Comparison of ENCODE assay signal across 8 cellular contexts in the genomic region with DNA sequence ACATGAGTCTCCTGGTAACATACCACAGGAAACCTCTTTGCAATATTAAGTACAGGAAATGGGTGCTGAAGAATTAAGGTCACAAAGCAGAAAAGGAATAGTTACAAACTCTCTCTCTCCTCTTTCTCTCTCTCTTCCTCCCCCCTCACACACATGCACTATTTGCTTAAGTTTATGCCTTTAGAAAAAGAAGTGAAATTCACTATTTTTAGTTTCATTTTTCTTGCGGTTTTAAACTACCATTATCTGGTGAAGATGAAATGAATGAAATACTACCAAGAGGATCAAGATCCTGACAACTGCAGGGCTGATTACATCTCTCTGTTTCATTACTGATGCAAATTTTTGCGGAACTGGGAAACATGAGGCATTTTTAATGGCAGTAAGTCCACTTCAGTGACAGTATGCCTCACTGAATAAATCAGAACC.
DNase-seq lines count a peak whose midpoint lies in the region; ATAC-seq and TF ChIP-seq lines count a peak whose summit lies in the region.

No MANE protein-coding gene starts in this region.

- peaks cover 10% of the 10 kb centered on the region for H3K4me1 Mint-ChIP-seq in T-helper 2 cell treated with Interferon-gamma antibody and Interleukin-4, amounts not matched to agents 5 μg/mL and 100 μg/mL, for 36 hours (ENCODE audit: low read depth)

- H3K27ac ChIP-seq in upper lobe of right lung: no peak overlapping the region

- no peak for TF ChIP-seq CTCF in upper lobe of right lung (IDR thresholded peaks at IDR 0.05)

- no peaks in the 10 kb centered on the region for H3K36me3 Mint-ChIP-seq in T-helper 2 cell treated with Interferon-gamma antibody and Interleukin-4, amounts not matched to agents 5 μg/mL and 100 μg/mL, for 36 hours (ENCODE audit: low read depth)

- peak overlapping the region; percentile 51 for H3K4me3 Mint-ChIP-seq in T-helper 2 cell treated with Interferon-gamma antibody and Interleukin-4, amounts not matched to agents 5 μg/mL and 100 μg/mL, for 36 hours

- no peaks in the 10 kb centered on the region for H3K27me3 Mint-ChIP-seq in T-helper 2 cell treated with Interferon-gamma antibody and Interleukin-4, amounts not matched to agents 5 μg/mL and 100 μg/mL, for 36 hours (ENCODE audit: low read depth)

- H3K9me3 Mint-ChIP-seq in T-helper 2 cell treated with Interferon-gamma antibody and Interleukin-4, amounts not matched to agents 5 μg/mL and 100 μg/mL, for 36 hours: peaks cover 5% of the 10 kb centered on the region

- H3K36me3 ChIP-seq in upper lobe of right lung: no peaks in the 10 kb centered on the region

- no peak overlapping the region for H3K4me3 ChIP-seq in upper lobe of right lung

- intact Hi-C loops in upper lobe of right lung (cut with DNase I): no loop called here

- H3K4me1 ChIP-seq in upper lobe of right lung: no peaks in the 10 kb centered on the region

- H3K9me3 ChIP-seq in upper lobe of right lung: no peaks in the 10 kb centered on the region

- peak; percentile 96 for ATAC-seq in GM18502 (IDR thresholded peaks at IDR 0.05; ENCODE audit: poor library complexity, unreplicated experiment)
- ATAC-seq in GM21447 (IDR thresholded peaks at IDR 0.05; ENCODE audit: unreplicated experiment): peak; percentile 92
- peak; percentile 92 for ATAC-seq in HG03280 (IDR thresholded peaks at IDR 0.05; ENCODE audit: unreplicated experiment)
- ATAC-seq in upper lobe of right lung: no peak

- H3K27ac Mint-ChIP-seq in T-helper 2 cell treated with Interferon-gamma antibody and Interleukin-4, amounts not matched to agents 5 μg/mL and 100 μg/mL, for 36 hours: no peak overlapping the region

- DNase-seq in T-helper 2 cell treated with Interferon-gamma antibody and Interleukin-4, amounts not matched to agents 5 μg/mL and 100 μg/mL, for 36 hours (ENCODE audit: low spot score): no peak
- no peak for DNase-seq in upper lobe of right lung
- no peak for DNase-seq in NK-92 treated with Interleukin-12 subunit alpha and Interleukin-12 subunit beta, amount 100 ng/mL, for 24 hours (lab: John Stamatoyannopoulos, UW)
- no peak for DNase-seq in NCI-H446 (lab: John Stamatoyannopoulos, UW)
- no peak for DNase-seq in EL

- no peaks in the 10 kb centered on the region for H3K27me3 ChIP-seq in upper lobe of right lung
